9 cellular contexts compared by ENCODE assay signal in the genomic region with DNA sequence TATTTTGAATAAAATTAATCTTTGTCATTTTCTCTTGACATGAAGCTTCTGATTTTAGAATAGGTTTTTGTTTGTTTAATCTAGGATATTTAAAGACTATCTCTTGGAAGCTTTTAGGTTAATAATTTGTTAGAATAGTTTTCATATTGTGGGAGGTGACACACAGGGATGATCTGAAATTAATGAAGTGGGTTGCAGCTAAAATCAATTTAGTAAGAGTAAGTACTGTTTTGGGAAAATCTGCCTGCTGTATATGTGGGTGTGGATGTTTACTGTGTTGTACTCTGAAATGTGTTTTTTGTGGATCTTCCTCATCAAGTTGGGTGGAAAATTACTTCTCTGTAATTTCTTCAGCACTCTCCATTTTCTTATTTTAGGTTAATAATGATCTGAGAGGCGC.
DNase-seq lines count a peak whose midpoint lies in the region; ATAC-seq and TF ChIP-seq lines count a peak whose summit lies in the region.
"Had no signal": no experiment of that assay in that cellular context is flagged by ENCODE, and none has a peak within 500 bp of the region (broad histone marks: within the 10 kb centered on the region; RNA-seq: fewer than 3 reads in every experiment).

No MANE protein-coding gene starts in this region.

- CTCF ChIA-PET in GM10248 (lab: Yijun Ruan, JAX) = interaction anchor here (1.2 to 3.0 kb wide), 8 partner anchors 9 to 78 kb away, joined by 3 to 9 read pairs (median 4); no protein-coding TSS in a partner anchor

- no peak for ATAC-seq in central memory CD8-positive, alpha-beta T cell (replicated peaks; ENCODE audit: extremely low read depth, poor library complexity, severe bottlenecking)
- no peak for ATAC-seq in naive B cell (ENCODE audit: low read depth in 2 of 2)

- H3K27me3 Mint-ChIP-seq in central memory CD8-positive, alpha-beta T cell = no peaks in the 10 kb centered on the region
- H3K27me3 Mint-ChIP-seq in naive B cell = no peaks in the 10 kb centered on the region
- H3K27me3 Mint-ChIP-seq: activated T-cell treated with anti-CD3 and anti-CD28 coated beads, Interleukin-2, amount 50 U/mL, for 24 hours had no signal

- POLR2A ChIA-PET in GM10248 (lab: Yijun Ruan, JAX) = no interaction called here

- H3K36me3 Mint-ChIP-seq in central memory CD8-positive, alpha-beta T cell (ENCODE audit: insufficient read depth) = peaks cover 4% of the 10 kb centered on the region
- no peaks in the 10 kb centered on the region for H3K36me3 Mint-ChIP-seq in naive B cell

- H3K27ac ChIP-seq in 22Rv1 = peak overlapping the region; percentile 36; the same call in 1 of the 2 replicates

- H3K27ac Mint-ChIP-seq in central memory CD8-positive, alpha-beta T cell (ENCODE audit: low read depth) = peak overlapping the region; percentile 80
- H3K27ac Mint-ChIP-seq in naive B cell = peak overlapping the region in 4 of 6 donors; percentile 70 to 94 (median 92)

- intact Hi-C loops in head of caudate nucleus (cut with DNase I) = no loop called here

- no peak for DNase-seq in Jurkat, Clone E6-1 (ENCODE audit: low read depth, low spot score)
- no peak for DNase-seq in central memory CD8-positive, alpha-beta T cell (ENCODE audit: low spot score in 2 of 2)
- DNase-seq in naive B cell (no peak), GM19238 (ENCODE audit: insufficient read length, low spot score) (no peak), head of caudate nucleus (no peak), GM10248 (ENCODE audit: extremely low spot score) (no peak)
- no peak for DNase-seq in activated CD4-positive, alpha-beta T cell treated with anti-CD3 and anti-CD28 coated beads, Interleukin-2, amount 50 U/mL, for 1 hour

- TF ChIP-seq CTCF in 22Rv1 (IDR thresholded peaks at IDR 0.05) (no peak), GM10248 (IDR thresholded peaks at IDR 0.05; ENCODE audit: control extremely low read depth, extremely low read depth, low read depth, missing control alignments) (no peak)

- no peak overlapping the region for H3K4me3 Mint-ChIP-seq in central memory CD8-positive, alpha-beta T cell
- H3K4me3 Mint-ChIP-seq in naive B cell = peak overlapping the region in 5 of 8 donors; percentile 65 to 84 (median 76)

- peaks cover 15% of the 10 kb centered on the region for H3K4me1 Mint-ChIP-seq in central memory CD8-positive, alpha-beta T cell
- H3K4me1 Mint-ChIP-seq in naive B cell = peaks cover 10 to 21% (median 17%) of the 10 kb centered on the region in 3 donors

- H3K9me3 Mint-ChIP-seq in central memory CD8-positive, alpha-beta T cell = no peaks in the 10 kb centered on the region
- H3K9me3 Mint-ChIP-seq in naive B cell = no peaks in the 10 kb centered on the region
- H3K9me3 Mint-ChIP-seq: activated T-cell treated with anti-CD3 and anti-CD28 coated beads, Interleukin-2, amount 50 U/mL, for 24 hours had no signal

- peak overlapping the region; percentile 19; the same call in 1 of the 2 replicates for H3K4me3 ChIP-seq in Jurkat, Clone E6-1 (ENCODE audit: low read length)
